In genomic region chr5:87752362-87752761, GRCh38 we compare ENCODE assay signal across 27 cellular contexts.
DNase-seq lines count a peak whose midpoint lies in the region; ATAC-seq and TF ChIP-seq lines count a peak whose summit lies in the region.
"Had no signal": no experiment of that assay in that cellular context is flagged by ENCODE, and none has a peak within 500 bp of the region (broad histone marks: within the 10 kb centered on the region; RNA-seq: fewer than 3 reads in every experiment).

No MANE protein-coding gene starts in this region.

- H3K27me3 ChIP-seq in smooth muscle cell (ENCODE audit: low read depth) (no peaks in the 10 kb centered on the region), SK-N-SH (ENCODE audit: insufficient read depth) (no peaks in the 10 kb centered on the region)
- H3K27me3 ChIP-seq: BE2C, body of pancreas, neutrophil, SJCRH30, upper lobe of right lung had no signal

- H3K4me3 ChIP-seq in smooth muscle cell, result no peak overlapping the region
- H3K4me3 ChIP-seq in SK-N-SH (ENCODE audit: low read depth in 2 of 2, low read length in 1 of 2), result no peak overlapping the region
- H3K4me3 ChIP-seq: body of pancreas, prostate gland, SJCRH30, suprapubic skin, upper lobe of right lung had no signal

- DNase-seq in HS-5 (ENCODE audit: low read depth), result peak; percentile 68
- peak; percentile 38 for DNase-seq in fibroblast of gingiva (ENCODE audit: low read depth)
- DNase-seq in smooth muscle cell (lab: John Stamatoyannopoulos, UW; ENCODE audit: unreplicated experiment), result no peak
- no peak for DNase-seq in left ventricle myocardium superior
- DNase-seq in NCI-H146 (lab: John Stamatoyannopoulos, UW), result no peak
- DNase-seq in SK-N-SH, result no peak
- DNase-seq: activated CD4-positive, alpha-beta T cell treated with anti-CD3 and anti-CD28 coated beads, Interleukin-2, amount 50 U/mL, for 48 hours; activated CD4-positive, CD25-positive, alpha-beta regulatory T cell; activated naive CD4-positive, alpha-beta T cell; activated naive CD8-positive, alpha-beta T cell treated with anti-CD3 and anti-CD28 coated beads, Interleukin-2, amount 50 U/mL, for 24 hours; BE2C; body of pancreas; CD8-positive, alpha-beta T cell; mesendoderm; NCI-H1048; NCI-H1694; NCI-H446 treated with DMSO at 0.1 percent for 48 hours; NCI-H82; SJCRH30; stimulated activated CD4-positive, alpha-beta T cell treated with anti-CD3 and anti-CD28 coated beads, Interleukin-15, amount 100 ng/mL, for 24 hours; upper lobe of right lung had no signal

- H3F3A ChIP-seq in smooth muscle cell (ENCODE audit: low read depth) (no peaks in the 10 kb centered on the region), SK-N-SH (replicated peaks; ENCODE audit: insufficient read depth) (no peaks in the 10 kb centered on the region)

- intact Hi-C loops in left ventricle myocardium superior (cut with micrococcal nuclease), result no loop called here

- H3K36me3 ChIP-seq in smooth muscle cell (ENCODE audit: low read depth) (no peaks in the 10 kb centered on the region), SK-N-SH (replicated peaks in 1 of 2; ENCODE audit: control insufficient read depth in 1 of 2, insufficient read depth in 2 of 2, low read length in 1 of 2) (no peaks in the 10 kb centered on the region)
- H3K36me3 ChIP-seq: BE2C, neutrophil, prostate gland, SJCRH30, suprapubic skin, upper lobe of right lung had no signal

- peaks cover 23% of the 10 kb centered on the region for H3K4me1 ChIP-seq in smooth muscle cell (ENCODE audit: low read depth)
- no peaks in the 10 kb centered on the region for H3K4me1 ChIP-seq in SK-N-SH (ENCODE audit: control insufficient read depth in 1 of 2, insufficient read depth in 2 of 2, low read depth in 1 of 2, low read length in 1 of 2)
- H3K4me1 ChIP-seq: BE2C, body of pancreas, prostate gland, SJCRH30, suprapubic skin, upper lobe of right lung had no signal

- POLR2A ChIA-PET in SK-N-SH (lab: Yijun Ruan, JAX), result no interaction called here

- TF ChIP-seq CTCF in smooth muscle cell (IDR thresholded peaks at IDR 0.05; ENCODE audit: borderline replicate concordance, insufficient read depth, poor library complexity, severe bottlenecking), result no peak
- no peak for TF ChIP-seq CTCF in SK-N-SH (IDR thresholded peaks at IDR 0.05)

- no peaks in the 10 kb centered on the region for H3K9me2 ChIP-seq in SK-N-SH

- CTCF ChIA-PET in SK-N-SH (lab: Yijun Ruan, JAX), result interaction anchor here (0.5 to 4.6 kb wide), 2 partner anchors 29 to 91 kb away, joined by 3 to 16 read pairs; no protein-coding TSS in a partner anchor

- no peaks in the 10 kb centered on the region for H3K9me3 ChIP-seq in smooth muscle cell (replicated peaks; ENCODE audit: low read depth)
- no peaks in the 10 kb centered on the region for H3K9me3 ChIP-seq in SK-N-SH
- H3K9me3 ChIP-seq: BE2C, body of pancreas, neutrophil, prostate gland, SJCRH30, suprapubic skin, upper lobe of right lung had no signal

- no peak for TF ChIP-seq RAD21 in SK-N-SH (IDR thresholded peaks at IDR 0.05; ENCODE audit: low read length)

- H3K79me2 ChIP-seq in smooth muscle cell (ENCODE audit: low read depth) (no peaks in the 10 kb centered on the region), SK-N-SH (ENCODE audit: insufficient read depth) (no peaks in the 10 kb centered on the region)

- no peak overlapping the region for H3K9ac ChIP-seq in smooth muscle cell (ENCODE audit: low read depth)
- no peak overlapping the region for H3K9ac ChIP-seq in SK-N-SH

- H3K27ac ChIP-seq in angular gyrus (ENCODE audit: low read depth, low read length) (peak overlapping the region; percentile 90), smooth muscle cell (ENCODE audit: low read depth) (no peak overlapping the region), SK-N-SH (ENCODE audit: low read depth in 2 of 2, low read length in 1 of 2) (no peak overlapping the region)
- H3K27ac ChIP-seq: body of pancreas, neutrophil, prostate gland, SJCRH30, suprapubic skin, upper lobe of right lung had no signal

- H3K4me2 ChIP-seq in smooth muscle cell (no peak overlapping the region), SK-N-SH (no peak overlapping the region)

- 54% methylated on average over 4 of the region's 4 CpGs for WGBS in smooth muscle cell (ENCODE audit: low lambda C conversion rate)
- WGBS in SK-N-SH (ENCODE audit: low lambda C conversion rate), result 29% methylated on average over 4 of the region's 4 CpGs

- H4K20me1 ChIP-seq in smooth muscle cell (ENCODE audit: low read depth) (no peaks in the 10 kb centered on the region), SK-N-SH (ENCODE audit: insufficient read depth) (no peaks in the 10 kb centered on the region)

- no peak for ATAC-seq in left ventricle myocardium superior
- ATAC-seq: activated naive CD8-positive, alpha-beta T cell treated with anti-CD3 and anti-CD28 coated beads, Interleukin-2, amount 50 U/mL, for 24 hours; body of pancreas; CD8-positive, alpha-beta T cell; left lobe of liver; stimulated activated memory B cell treated with anti-CD40 and anti-IgM and Interleukin-4, amounts not matched to agents 10 μg/mL and 1 μg/mL and 100 μg/mL, for 72 hours; upper lobe of right lung had no signal

- H2AFZ ChIP-seq in smooth muscle cell (ENCODE audit: low read depth), result peak overlapping the region; percentile 1
- H2AFZ ChIP-seq in SK-N-SH (ENCODE audit: low read depth), result no peak overlapping the region

- no peak for TF ChIP-seq EP300 in SK-N-SH (IDR thresholded peaks at IDR 0.05; ENCODE audit: borderline replicate concordance in 1 of 2, low read depth in 1 of 2, low read length in 1 of 2)

TF ChIP-seq in SK-N-SH, 30 proteins besides CTCF, POLR2A, EP300 and RAD21:
- no peak for TF ChIP-seq MAX (IDR thresholded peaks at IDR 0.05; ENCODE audit: low read depth)
- no peak for TF ChIP-seq TEAD4 (IDR thresholded peaks at IDR 0.05; ENCODE audit: borderline replicate concordance, insufficient read depth)
- TF ChIP-seq RFX5 (IDR thresholded peaks at IDR 0.05; ENCODE audit: low read length), result no peak
- TF ChIP-seq ZBTB33 (IDR thresholded peaks at IDR 0.05; ENCODE audit: borderline replicate concordance, low read depth), result no peak
- TF ChIP-seq YY1 (IDR thresholded peaks at IDR 0.05; ENCODE audit: low read depth), result no peak
- no peak for TF ChIP-seq CHD2 (IDR thresholded peaks at IDR 0.05; ENCODE audit: low read length, partially characterized antibody)
- no peak for TF ChIP-seq RCOR1 (IDR thresholded peaks at IDR 0.05; ENCODE audit: low read length)
- no peak for TF ChIP-seq GATA2 (CRISPR knock-in tag; IDR thresholded peaks at IDR 0.05)
- no peak for TF ChIP-seq IRF3 (IDR thresholded peaks at IDR 0.05; ENCODE audit: low read depth, low read length)
- TF ChIP-seq EZH2phosphoT487 (IDR thresholded peaks at IDR 0.05; ENCODE audit: borderline replicate concordance, low read depth), result no peak
- no peak for TF ChIP-seq FOXJ3 (CRISPR knock-in tag; IDR thresholded peaks at IDR 0.05)
- no peak for TF ChIP-seq TCF12 (IDR thresholded peaks at IDR 0.05)
- TF ChIP-seq ELF1 (IDR thresholded peaks at IDR 0.05), result no peak
- no peak for TF ChIP-seq USF1 (IDR thresholded peaks at IDR 0.05; ENCODE audit: borderline replicate concordance, low read depth)
- TF ChIP-seq NRF1 (IDR thresholded peaks at IDR 0.05; ENCODE audit: low read depth, low read length), result no peak
- no peak for TF ChIP-seq POLR2AphosphoS5 (IDR thresholded peaks at IDR 0.05; ENCODE audit: low read depth, low read length)

Comparison
In these comparisons a context has a peak if more than half of its experiments do, and no peak if none do; other contexts are left out.
1. DNase-seq: peak in HS-5 (single experiment) and fibroblast of gingiva (single experiment); none in smooth muscle cell (single experiment), left ventricle myocardium superior (single experiment), NCI-H146 (single experiment) and SK-N-SH (single experiment).